ENCODE assay signal across 11 cellular contexts in genomic region chr7:151141281-151141854, GRCh38. TPM values are rescaled to one million over a fixed set of nuclear protein-coding genes. Genes with fewer than 3 reads are reported as not detected.
DNase-seq lines count a peak whose midpoint lies in the region; ATAC-seq and TF ChIP-seq lines count a peak whose summit lies in the region.
"Had no signal": no experiment of that assay in that cellular context is flagged by ENCODE, and none has a peak within 500 bp of the region (broad histone marks: within the 10 kb centered on the region; RNA-seq: fewer than 3 reads in every experiment).

No MANE protein-coding gene starts in this region.

- CTCF ChIA-PET in HEK293 (lab: Yijun Ruan, JAX), result interaction anchor here (0.6 to 1.2 kb wide), 5 partner anchors 12 to 78 kb away, joined by 3 to 6 read pairs (median 4); no protein-coding TSS in a partner anchor

- H3K36me3 ChIP-seq in HEK293 (ENCODE audit: control insufficient read depth in 2 of 2, insufficient read depth in 1 of 2, low read length in 2 of 2) (peaks cover 0 to 86% of the 10 kb centered on the region in 2 experiments; a peak in 1 of 3 replicates), Karpas-422 (ENCODE audit: insufficient read depth, low read length) (no peaks in the 10 kb centered on the region)

- TF ChIP-seq CTCF in HEK293 (tag by site-specific recombination; IDR thresholded peaks at IDR 0.05) (no peak), dorsolateral prefrontal cortex (IDR thresholded peaks at IDR 0.05 in 54 of 56, conservative IDR thresholded peaks at IDR 0.05 in 2 of 56; ENCODE audit: low read depth in 1 of 56, partially characterized antibody in 56 of 56) (no peak)

- H3K9me3 ChIP-seq in HEK293 (ENCODE audit: control insufficient read depth, insufficient read depth, low read depth, low read length) (no peaks in the 10 kb centered on the region), Karpas-422 (ENCODE audit: low read length) (no peaks in the 10 kb centered on the region)

- no peaks in the 10 kb centered on the region; the same call in 1 of the 2 replicates for H4K20me1 ChIP-seq in Karpas-422 (ENCODE audit: insufficient read depth, low read depth, low read length)

- intact Hi-C loops in dorsolateral prefrontal cortex (cut with DNase I) (no loop called here), sciatic nerve (cut with DNase I) (no loop called here)

- ATAC-seq in sciatic nerve, result no peak
- no peak for ATAC-seq in HG02981 (IDR thresholded peaks at IDR 0.05; ENCODE audit: unreplicated experiment)

- no peaks in the 10 kb centered on the region for H3K79me2 ChIP-seq in Karpas-422 (ENCODE audit: low read length)

- H3K27ac ChIP-seq in HEK293 (ENCODE audit: extremely low read depth, low read depth, low read length) (no peak overlapping the region), dorsolateral prefrontal cortex (peak overlapping the region in 37 of 59 donors; percentile 6 to 90 (median 78)), Karpas-422 (ENCODE audit: low read length) (no peak overlapping the region)

- H3K4me1 ChIP-seq in HEK293 (ENCODE audit: control insufficient read depth, insufficient read depth, low read length) (no peaks in the 10 kb centered on the region), Karpas-422 (ENCODE audit: low read length) (no peaks in the 10 kb centered on the region)

- peak; percentile 97 for DNase-seq in DMS 273 (lab: John Stamatoyannopoulos, UW; ENCODE audit: unreplicated experiment)
- DNase-seq in dorsolateral prefrontal cortex, result peak in 4 of 10 donors; percentile 24 to 44 (median 34)
- DNase-seq in sciatic nerve (ENCODE audit: low spot score), result peak; percentile 51
- no peak for DNase-seq in Karpas-422
- DNase-seq in D341Med (ENCODE audit: low spot score), result no peak
- DNase-seq: CD8-positive, alpha-beta memory T cell; NCI-H1436; NCI-H748 treated with DMSO at 0.1 percent for 48 hours had no signal

- no peaks in the 10 kb centered on the region for H3K9me2 ChIP-seq in Karpas-422 (replicated peaks; ENCODE audit: insufficient read depth, low read length)

- no peaks in the 10 kb centered on the region for H3K27me3 ChIP-seq in dorsolateral prefrontal cortex
- H3K27me3 ChIP-seq in Karpas-422 (ENCODE audit: low read length), result no peaks in the 10 kb centered on the region

- H3K9ac ChIP-seq in Karpas-422 (ENCODE audit: low read length), result no peak overlapping the region

- no peak overlapping the region for H3K4me3 ChIP-seq in HEK293 (ENCODE audit: low read depth, low read length)
- no peak overlapping the region for H3K4me3 ChIP-seq in dorsolateral prefrontal cortex
- H3K4me3 ChIP-seq in Karpas-422 (ENCODE audit: low read length), result no peak overlapping the region

- H2AFZ ChIP-seq in Karpas-422 (ENCODE audit: low read length), result no peak overlapping the region

- H3K4me2 ChIP-seq in Karpas-422 (ENCODE audit: low read depth, low read length, poor library complexity, severe bottlenecking), result no peak overlapping the region

- POLR2A ChIA-PET in HEK293 (lab: Yijun Ruan, JAX), result interaction anchor here (0.5 kb wide), 1 partner anchor 163 kb away, joined by 6 read pairs; no protein-coding TSS in a partner anchor

TF ChIP-seq in HEK293, 187 proteins besides CTCF, POLR2A, EP300 and RAD21:
- no peak for TF ChIP-seq PRDM2 (tag by site-specific recombination; IDR thresholded peaks at IDR 0.05; ENCODE audit: borderline replicate concordance)
- TF ChIP-seq SCRT2 (tag by site-specific recombination; IDR thresholded peaks at IDR 0.05), result peak; percentile 94
- TF ChIP-seq MZF1 (tag by site-specific recombination; IDR thresholded peaks at IDR 0.05; ENCODE audit: borderline replicate concordance), result no peak
- peak; percentile 70; the same call in 1 of the 2 replicates for TF ChIP-seq SCRT1 (tag by site-specific recombination; IDR thresholded peaks at IDR 0.05; ENCODE audit: borderline replicate concordance)
- TF ChIP-seq ZNF621 (tag by site-specific recombination; IDR thresholded peaks at IDR 0.05), result no peak

RNA-seq across cellular contexts. Expression of gene GBX1, which starts 26.1 kb away (rescaled TPM):
- total RNA-seq in dorsolateral prefrontal cortex (under 1 TPM in 2 of 120 experiments, not detected in 118; 0.44 to 0.46 TPM), sciatic nerve (not detected)
- not detected in 2 replicates for total RNA-seq in Karpas-422 (2014; rRNA removed; shearing (Covaris generic); ENCODE audit: low replicate concordance)
- total RNA-seq: CD8-positive, alpha-beta memory T cell; LHCN-M2 had no signal

RNA-seq across cellular contexts. Expression of gene ASB10, which starts 45.7 kb away (rescaled TPM):
- under 1 TPM in 3 of 120 experiments, not detected in 117; 0.23 to 0.31 (median 0.27) TPM for total RNA-seq in dorsolateral prefrontal cortex
- not detected for total RNA-seq in sciatic nerve
- not detected in 2 replicates for total RNA-seq in Karpas-422 (2014; rRNA removed; shearing (Covaris generic); ENCODE audit: low replicate concordance)
- total RNA-seq: CD8-positive, alpha-beta memory T cell; LHCN-M2 had no signal

RNA-seq across cellular contexts. Expression of gene AGAP3, which starts 55.1 kb away (rescaled TPM):
- total RNA-seq in dorsolateral prefrontal cortex (100 to 1,000 TPM; 309 to 533 (median 426) TPM), sciatic nerve (99.7 TPM)
- total RNA-seq in Karpas-422 (2014; rRNA removed; shearing (Covaris generic); ENCODE audit: low replicate concordance), result 0.18 and 1.6 TPM in 2 replicates

RNA-seq across cellular contexts. Expression of gene TMUB1, which starts 58.1 kb away (rescaled TPM):
- 10 to 100 TPM; 17.3 to 45.4 (median 25.2) TPM for total RNA-seq in dorsolateral prefrontal cortex
- 27.8 TPM for total RNA-seq in sciatic nerve
- total RNA-seq in Karpas-422 (2014; rRNA removed; shearing (Covaris generic); ENCODE audit: low replicate concordance), result 30.9 and 56.4 TPM in 2 replicates

Comparison
In these comparisons a context has a peak if more than half of its experiments do, and no peak if none do; other contexts are left out.
1. DNase-seq: peak in DMS 273 (single experiment) and sciatic nerve (single experiment); none in Karpas-422 (single experiment) and D341Med (single experiment).
2. H3K27ac ChIP-seq: peak in dorsolateral prefrontal cortex (37 of 59); none in HEK293 (single experiment) and Karpas-422 (single experiment).
3. RNA of gene AGAP3, which starts 55.1 kb away (total RNA-seq): 309 to 533 TPM in dorsolateral prefrontal cortex and 99.7 TPM in sciatic nerve (single experiment); 0.18 to 1.6 TPM in Karpas-422; every median in the first group is over 10 times any median in the second.